1 cellular context compared by ENCODE assay signal in genomic region chr6:67757465-67758033, GRCh38.
TF ChIP-seq lines count a peak whose summit lies in the region.

No MANE protein-coding gene starts in this region.

TF ChIP-seq in H1, 55 proteins besides CTCF, POLR2A, EP300 and RAD21 (continued from another document):
- no peak for TF ChIP-seq SIN3A (conservative IDR thresholded peaks at IDR 0.05 in 1 of 2, IDR thresholded peaks at IDR 0.05 in 1 of 2; ENCODE audit: low read depth in 1 of 2, low read length in 2 of 2)
- TF ChIP-seq EGR1 (IDR thresholded peaks at IDR 0.05; ENCODE audit: borderline replicate concordance, low read depth, low read length) = no peak
- no peak for TF ChIP-seq NANOG (IDR thresholded peaks at IDR 0.05; ENCODE audit: insufficient read depth, low read depth, low read length, poor library complexity, severe bottlenecking)
- TF ChIP-seq CBX5 (IDR thresholded peaks at IDR 0.05; ENCODE audit: low read depth, low read length) = no peak
- TF ChIP-seq SP2 (IDR thresholded peaks at IDR 0.05; ENCODE audit: low read length) = no peak
- no peak for TF ChIP-seq SRF (IDR thresholded peaks at IDR 0.05; ENCODE audit: low read depth, low read length)
- no peak for TF ChIP-seq BCL11A (IDR thresholded peaks at IDR 0.05; ENCODE audit: low read depth in 2 of 2, low read length in 2 of 2)
- no peak for TF ChIP-seq TEAD4 (IDR thresholded peaks at IDR 0.05; ENCODE audit: low read depth, low read length)
- TF ChIP-seq CHD2 (IDR thresholded peaks at IDR 0.05; ENCODE audit: low read length) = no peak
- no peak for TF ChIP-seq SP1 (IDR thresholded peaks at IDR 0.05; ENCODE audit: low read depth, low read length)
- no peak for TF ChIP-seq BRCA1 (IDR thresholded peaks at IDR 0.05; ENCODE audit: low read depth, low read length)
- TF ChIP-seq, protein P1, sequence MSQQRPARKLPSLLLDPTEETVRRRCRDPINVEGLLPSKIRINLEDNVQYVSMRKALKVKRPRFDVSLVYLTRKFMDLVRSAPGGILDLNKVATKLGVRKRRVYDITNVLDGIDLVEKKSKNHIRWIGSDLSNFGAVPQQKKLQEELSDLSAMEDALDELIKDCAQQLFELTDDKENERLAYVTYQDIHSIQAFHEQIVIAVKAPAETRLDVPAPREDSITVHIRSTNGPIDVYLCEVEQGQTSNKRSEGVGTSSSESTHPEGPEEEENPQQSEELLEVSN (IDR thresholded peaks at IDR 0.05) = no peak
- no peak for TF ChIP-seq GTF2F1 (IDR thresholded peaks at IDR 0.05; ENCODE audit: borderline replicate concordance, low read depth, low read length)
TF ChIP-seq in H1: peak in this region for 0.
